ENCODE assay signal across 8 cellular contexts in the genomic region with DNA sequence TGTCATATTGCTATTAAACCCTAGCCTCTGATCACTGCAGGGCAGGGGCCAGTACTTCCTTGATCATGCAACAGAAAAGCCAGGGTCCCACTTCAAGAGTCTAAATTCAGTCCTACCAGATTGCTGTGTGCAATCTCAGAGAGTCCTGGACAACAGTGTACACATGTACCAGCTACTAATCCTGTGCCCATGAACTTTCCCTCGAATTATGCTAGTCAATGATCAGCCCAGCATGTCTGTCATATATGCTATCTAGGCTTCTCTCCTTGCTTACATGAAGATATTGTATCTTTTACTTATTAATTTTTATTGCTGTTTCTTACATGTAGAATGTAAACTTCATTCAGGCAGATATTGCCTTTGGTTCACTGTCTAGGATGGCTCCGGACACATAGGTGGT.
"Had no signal": no experiment of that assay in that cellular context is flagged by ENCODE, and none has a peak within 500 bp of the region (broad histone marks: within the 10 kb centered on the region; RNA-seq: fewer than 3 reads in every experiment).

No MANE protein-coding gene starts in this region.

- H2AFZ ChIP-seq: GM23248 had no signal

- H3K9me3 ChIP-seq: HAP-1 had no signal

- ATAC-seq: HCT116, HepG2 had no signal

- H3K27ac ChIP-seq: GM23248, HL-60 had no signal

- H3K4me1 ChIP-seq: HAP-1 had no signal

- DNase-seq: GM23248, GOT3, H7, HFFc6 had no signal

- H3K36me3 ChIP-seq: HAP-1 had no signal

- H3K4me3 ChIP-seq: GM23248, HAP-1 had no signal
